ENCODE assay signal across 21 cellular contexts in genomic region chr20:33233129-33233774, GRCh38. TPM values are rescaled to one million over a fixed set of nuclear protein-coding genes. Genes with fewer than 3 reads are reported as not detected.
DNase-seq lines count a peak whose midpoint lies in the region; ATAC-seq and TF ChIP-seq lines count a peak whose summit lies in the region.
"Had no signal": no experiment of that assay in that cellular context is flagged by ENCODE, and none has a peak within 500 bp of the region (broad histone marks: within the 10 kb centered on the region; RNA-seq: fewer than 3 reads in every experiment).

No MANE protein-coding gene starts in this region.

- TF ChIP-seq CTCF in natural killer cell (IDR thresholded peaks at IDR 0.05): no peak
- no peak for TF ChIP-seq CTCF in glutamatergic neuron (IDR thresholded peaks at IDR 0.05; ENCODE audit: partially characterized antibody, unreplicated experiment)

- H3K36me3 Mint-ChIP-seq in natural killer cell treated with Interleukin-12 subunit alpha and Interleukin-12 subunit beta and Interleukin-15 and Interleukin-18, amount 100 ng/mL, for 72 hours: no peaks in the 10 kb centered on the region
- H3K36me3 Mint-ChIP-seq in natural killer cell (no peaks in the 10 kb centered on the region), glutamatergic neuron (ENCODE audit: unreplicated experiment) (no peaks in the 10 kb centered on the region)
- no peaks in the 10 kb centered on the region for H3K36me3 Mint-ChIP-seq in stimulated activated naive B cell treated with anti-CD40 and anti-IgM and Interleukin-4, amounts not matched to agents 10 μg/mL and 1 μg/mL and 100 μg/mL, for 72 hours
- no peaks in the 10 kb centered on the region for H3K36me3 Mint-ChIP-seq in activated naive CD4-positive, alpha-beta T cell treated with anti-CD3 and anti-CD28 coated beads for 36 hours (ENCODE audit: low read depth)
- H3K36me3 Mint-ChIP-seq: activated naive CD8-positive, alpha-beta T cell had no signal

- H3K4me3 Mint-ChIP-seq in natural killer cell treated with Interleukin-12 subunit alpha and Interleukin-12 subunit beta and Interleukin-15 and Interleukin-18, amount 100 ng/mL, for 72 hours: no peak overlapping the region
- H3K4me3 Mint-ChIP-seq in natural killer cell (no peak overlapping the region), glutamatergic neuron (ENCODE audit: unreplicated experiment) (peak overlapping the region; percentile 63)
- no peak overlapping the region for H3K4me3 Mint-ChIP-seq in stimulated activated naive B cell treated with anti-CD40 and anti-IgM and Interleukin-4, amounts not matched to agents 10 μg/mL and 1 μg/mL and 100 μg/mL, for 72 hours
- no peak overlapping the region for H3K4me3 Mint-ChIP-seq in activated naive CD4-positive, alpha-beta T cell treated with anti-CD3 and anti-CD28 coated beads for 36 hours
- H3K4me3 Mint-ChIP-seq: activated naive CD8-positive, alpha-beta T cell; B cell had no signal

- no peaks in the 10 kb centered on the region for H3K9me3 Mint-ChIP-seq in natural killer cell treated with Interleukin-12 subunit alpha and Interleukin-12 subunit beta and Interleukin-15 and Interleukin-18, amount 100 ng/mL, for 72 hours
- H3K9me3 Mint-ChIP-seq in natural killer cell (no peaks in the 10 kb centered on the region), glutamatergic neuron (ENCODE audit: unreplicated experiment) (peaks cover 2% of the 10 kb centered on the region)
- no peaks in the 10 kb centered on the region for H3K9me3 Mint-ChIP-seq in stimulated activated naive B cell treated with anti-CD40 and anti-IgM and Interleukin-4, amounts not matched to agents 10 μg/mL and 1 μg/mL and 100 μg/mL, for 72 hours
- no peaks in the 10 kb centered on the region for H3K9me3 Mint-ChIP-seq in activated naive CD4-positive, alpha-beta T cell treated with anti-CD3 and anti-CD28 coated beads for 36 hours

- intact Hi-C loops in natural killer cell (cut with micrococcal nuclease): no loop called here
- intact Hi-C loops in activated naive CD4-positive, alpha-beta T cell treated with anti-CD3 and anti-CD28 coated beads for 36 hours (cut with micrococcal nuclease): no loop called here

- peak overlapping the region; percentile 53 to 59 for H3K27ac Mint-ChIP-seq in natural killer cell treated with Interleukin-12 subunit alpha and Interleukin-12 subunit beta and Interleukin-15 and Interleukin-18, amount 100 ng/mL, for 72 hours
- H3K27ac Mint-ChIP-seq in natural killer cell: no peak overlapping the region
- peak overlapping the region; percentile 72 for H3K27ac Mint-ChIP-seq in glutamatergic neuron (ENCODE audit: unreplicated experiment)
- H3K27ac Mint-ChIP-seq in stimulated activated naive B cell treated with anti-CD40 and anti-IgM and Interleukin-4, amounts not matched to agents 10 μg/mL and 1 μg/mL and 100 μg/mL, for 72 hours: no peak overlapping the region
- no peak overlapping the region for H3K27ac Mint-ChIP-seq in activated naive CD4-positive, alpha-beta T cell treated with anti-CD3 and anti-CD28 coated beads for 36 hours
- H3K27ac Mint-ChIP-seq: activated naive CD8-positive, alpha-beta T cell; B cell had no signal

- peaks cover 16 to 29% of the 10 kb centered on the region in 2 donors for H3K4me1 Mint-ChIP-seq in natural killer cell treated with Interleukin-12 subunit alpha and Interleukin-12 subunit beta and Interleukin-15 and Interleukin-18, amount 100 ng/mL, for 72 hours (ENCODE audit: low read depth in 2 of 2)
- H3K4me1 Mint-ChIP-seq in natural killer cell (peaks cover 17 to 27% of the 10 kb centered on the region in 2 donors), glutamatergic neuron (ENCODE audit: low read depth, unreplicated experiment) (peaks cover 7% of the 10 kb centered on the region)
- no peaks in the 10 kb centered on the region for H3K4me1 Mint-ChIP-seq in stimulated activated naive B cell treated with anti-CD40 and anti-IgM and Interleukin-4, amounts not matched to agents 10 μg/mL and 1 μg/mL and 100 μg/mL, for 72 hours
- peaks cover 10% of the 10 kb centered on the region for H3K4me1 Mint-ChIP-seq in activated naive CD4-positive, alpha-beta T cell treated with anti-CD3 and anti-CD28 coated beads for 36 hours (ENCODE audit: low read depth)
- H3K4me1 Mint-ChIP-seq: B cell had no signal

- peaks cover 2 to 6% of the 10 kb centered on the region in 2 donors for H3K27me3 Mint-ChIP-seq in natural killer cell treated with Interleukin-12 subunit alpha and Interleukin-12 subunit beta and Interleukin-15 and Interleukin-18, amount 100 ng/mL, for 72 hours
- H3K27me3 Mint-ChIP-seq in natural killer cell (ENCODE audit: low read depth in 2 of 2) (peaks cover 0 to 3% of the 10 kb centered on the region in 2 donors), glutamatergic neuron (ENCODE audit: unreplicated experiment) (peaks cover 5% of the 10 kb centered on the region)
- peaks cover 26 to 47% of the 10 kb centered on the region in 2 donors for H3K27me3 Mint-ChIP-seq in stimulated activated naive B cell treated with anti-CD40 and anti-IgM and Interleukin-4, amounts not matched to agents 10 μg/mL and 1 μg/mL and 100 μg/mL, for 72 hours
- H3K27me3 Mint-ChIP-seq in activated naive CD4-positive, alpha-beta T cell treated with anti-CD3 and anti-CD28 coated beads for 36 hours (ENCODE audit: low read depth): peaks cover 1% of the 10 kb centered on the region

- ATAC-seq in natural killer cell treated with Interleukin-12 subunit alpha and Interleukin-12 subunit beta and Interleukin-15 and Interleukin-18, amount 100 ng/mL, for 72 hours: no peak
- no peak for ATAC-seq in natural killer cell
- ATAC-seq in stimulated activated naive B cell treated with anti-CD40 and anti-IgM and Interleukin-4, amounts not matched to agents 10 μg/mL and 1 μg/mL and 100 μg/mL, for 72 hours (replicated peaks): no peak
- ATAC-seq in GM19463 (IDR thresholded peaks at IDR 0.05; ENCODE audit: unreplicated experiment): no peak
- ATAC-seq: GM12878, mucosa of descending colon, pancreas had no signal

- DNase-seq in natural killer cell treated with Interleukin-12 subunit alpha and Interleukin-12 subunit beta and Interleukin-15 and Interleukin-18, amount 100 ng/mL, for 72 hours (ENCODE audit: low spot score): no peak
- DNase-seq in natural killer cell (no peak), NCI-H524 (lab: John Stamatoyannopoulos, UW) (peak; percentile 86 to 93), glutamatergic neuron (no peak), HCEC 1CT (no peak)
- no peak for DNase-seq in stimulated activated naive B cell treated with anti-CD40 and anti-IgM and Interleukin-4, amounts not matched to agents 10 μg/mL and 1 μg/mL and 100 μg/mL, for 72 hours
- DNase-seq in activated naive CD4-positive, alpha-beta T cell treated with anti-CD3 and anti-CD28 coated beads for 36 hours: no peak
- DNase-seq: activated CD4-positive, CD25-positive, alpha-beta regulatory T cell; kidney; mucosa of descending colon; NCI-H2081 treated with DMSO at 0.1 percent for 48 hours; pancreas; PC-9; small intestine; stomach had no signal

- CTCF ChIA-PET in activated naive CD4-positive, alpha-beta T cell treated with anti-CD3 and anti-CD28 coated beads for 36 hours (lab: Charles Lee): no interaction called here

RNA-seq across cellular contexts. Expression of gene BPIFA1, which starts 2.5 kb away (rescaled TPM):
- total RNA-seq in natural killer cell treated with Interleukin-12 subunit alpha and Interleukin-12 subunit beta and Interleukin-15 and Interleukin-18, amount 100 ng/mL, for 72 hours: not detected
- total RNA-seq in natural killer cell (not detected), glutamatergic neuron (ENCODE audit: unreplicated experiment) (not detected)
- total RNA-seq in activated naive CD4-positive, alpha-beta T cell treated with anti-CD3 and anti-CD28 coated beads for 36 hours: not detected
- total RNA-seq: B cell, GM12878, HT-29, kidney, MCF 10A, mucosa of descending colon, pancreas, PC-9 had no signal

RNA-seq across cellular contexts. Expression of gene BPIFA3, which starts 16.1 kb away (rescaled TPM):
- not detected for total RNA-seq in natural killer cell treated with Interleukin-12 subunit alpha and Interleukin-12 subunit beta and Interleukin-15 and Interleukin-18, amount 100 ng/mL, for 72 hours
- not detected for total RNA-seq in natural killer cell
- not detected for total RNA-seq in glutamatergic neuron (ENCODE audit: unreplicated experiment)
- total RNA-seq in activated naive CD4-positive, alpha-beta T cell treated with anti-CD3 and anti-CD28 coated beads for 36 hours: not detected
- total RNA-seq: B cell, GM12878, HT-29, kidney, MCF 10A, mucosa of descending colon, pancreas, PC-9, stomach had no signal

RNA-seq across cellular contexts. Expression of gene BPIFB1, which starts 49.8 kb away (rescaled TPM):
- total RNA-seq in natural killer cell treated with Interleukin-12 subunit alpha and Interleukin-12 subunit beta and Interleukin-15 and Interleukin-18, amount 100 ng/mL, for 72 hours: not detected
- total RNA-seq in natural killer cell (not detected), glutamatergic neuron (ENCODE audit: unreplicated experiment) (not detected)
- total RNA-seq in activated naive CD4-positive, alpha-beta T cell treated with anti-CD3 and anti-CD28 coated beads for 36 hours: not detected
- total RNA-seq: B cell, HT-29, kidney, MCF 10A, mucosa of descending colon, PC-9 had no signal

Comparison
In these comparisons a context has a peak if more than half of its experiments do, and no peak if none do; other contexts are left out.
1. H3K27ac Mint-ChIP-seq: peak in natural killer cell treated with Interleukin-12 subunit alpha and Interleukin-12 subunit beta and Interleukin-15 and Interleukin-18, amount 100 ng/mL, for 72 hours (2 of 2) and glutamatergic neuron (single experiment); none in natural killer cell (0 of 2), stimulated activated naive B cell treated with anti-CD40 and anti-IgM and Interleukin-4, amounts not matched to agents 10 μg/mL and 1 μg/mL and 100 μg/mL, for 72 hours (single experiment) and activated naive CD4-positive, alpha-beta T cell treated with anti-CD3 and anti-CD28 coated beads for 36 hours (single experiment).
2. DNase-seq: peak in NCI-H524 (2 of 2); none in natural killer cell treated with Interleukin-12 subunit alpha and Interleukin-12 subunit beta and Interleukin-15 and Interleukin-18, amount 100 ng/mL, for 72 hours (single experiment), natural killer cell (single experiment), glutamatergic neuron (single experiment), stimulated activated naive B cell treated with anti-CD40 and anti-IgM and Interleukin-4, amounts not matched to agents 10 μg/mL and 1 μg/mL and 100 μg/mL, for 72 hours (single experiment), activated naive CD4-positive, alpha-beta T cell treated with anti-CD3 and anti-CD28 coated beads for 36 hours (single experiment) and HCEC 1CT (single experiment).